Comparison of ENCODE assay signal across 22 cellular contexts in the genomic region with DNA sequence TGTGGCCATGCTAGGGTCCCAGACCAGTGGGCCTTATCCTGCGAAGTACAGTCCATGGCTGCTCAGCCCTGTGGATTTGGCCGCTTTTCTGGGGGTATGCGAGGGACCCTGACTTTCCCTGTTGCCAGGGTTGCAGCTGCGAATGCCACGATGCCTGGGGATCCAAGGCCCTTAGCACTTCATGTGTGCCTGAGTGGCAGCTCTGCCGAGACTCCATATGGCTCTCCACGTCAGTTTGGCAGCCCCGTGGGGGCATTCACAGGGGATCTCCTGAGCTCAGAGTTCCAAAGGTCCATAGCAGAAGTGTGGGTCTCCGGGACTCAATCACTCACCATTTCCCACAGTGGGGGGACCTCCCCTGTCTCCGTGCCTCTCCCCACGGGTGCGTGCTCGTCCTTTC.
DNase-seq lines count a peak whose midpoint lies in the region; ATAC-seq, FAIRE-seq and TF ChIP-seq lines count a peak whose summit lies in the region.
"Had no signal": no experiment of that assay in that cellular context is flagged by ENCODE, and none has a peak within 500 bp of the region (broad histone marks: within the 10 kb centered on the region; RNA-seq: fewer than 3 reads in every experiment).

No MANE protein-coding gene starts in this region.

- no TSS peak for BruUV-seq in HepG2 (replicated peaks; lab: Mats Ljungman, UMichigan)

- H3K27me3 ChIP-seq in HepG2 (ENCODE audit: control insufficient read depth in 1 of 2, insufficient read depth in 2 of 2, low read length in 2 of 2) (no peaks in the 10 kb centered on the region), right lobe of liver (no peaks in the 10 kb centered on the region), bronchial epithelial cell (ENCODE audit: control insufficient read depth, insufficient read depth, low read length) (no peaks in the 10 kb centered on the region), neuronal stem cell (ENCODE audit: control insufficient read depth in 3 of 3, insufficient read depth in 3 of 3, low read depth in 1 of 3, low read length in 3 of 3) (no peaks in the 10 kb centered on the region)
- H3K27me3 ChIP-seq: BLaER1 treated with 17β-estradiol and CSF1 and Interleukin-3, amounts not matched to agents 10 nM and 100 nM had no signal

- TF ChIP-seq RAD21 in HepG2 (CRISPR knock-in tag; IDR thresholded peaks at IDR 0.05): no peak

- no peak overlapping the region for H2BK120ac ChIP-seq in neuronal stem cell (ENCODE audit: low read depth, low read length)

- no peaks in the 10 kb centered on the region for H3K79me1 ChIP-seq in neuronal stem cell (ENCODE audit: low read depth, low read length)

- H3K4me1 ChIP-seq in HepG2 (ENCODE audit: insufficient read depth, low read length) (no peaks in the 10 kb centered on the region), right lobe of liver (no peaks in the 10 kb centered on the region), neuronal stem cell (ENCODE audit: control insufficient read depth in 2 of 2, insufficient read depth in 1 of 2, low read depth in 1 of 2, low read length in 2 of 2) (no peaks in the 10 kb centered on the region)
- H3K4me1 ChIP-seq: BLaER1 treated with 17β-estradiol and CSF1 and Interleukin-3, amounts not matched to agents 10 nM and 100 nM; Caco-2 had no signal

- H2BK15ac ChIP-seq in neuronal stem cell (ENCODE audit: low read length): no peak overlapping the region

- H2AK5ac ChIP-seq in neuronal stem cell (ENCODE audit: low read depth, low read length): peak overlapping the region; percentile 61

- H2BK5ac ChIP-seq in neuronal stem cell (ENCODE audit: low read length): peak overlapping the region; percentile 90

- H3K9me3 ChIP-seq in HepG2 (ENCODE audit: low read length) (peaks cover 6% of the 10 kb centered on the region), right lobe of liver (no peaks in the 10 kb centered on the region), neuronal stem cell (replicated peaks in 1 of 2; ENCODE audit: control insufficient read depth in 2 of 2, insufficient read depth in 1 of 2, low read depth in 1 of 2, low read length in 2 of 2) (peaks cover 0 to 3% of the 10 kb centered on the region in 2 donors)
- H3K9me3 ChIP-seq: BLaER1 treated with 17β-estradiol and CSF1 and Interleukin-3, amounts not matched to agents 10 nM and 100 nM; Caco-2 had no signal

- FAIRE-seq in HepG2 (lab: Jason Lieb, UNC): no peak
- peak; percentile 86 for FAIRE-seq in bronchial epithelial cell (lab: Jason Lieb, UNC)
- FAIRE-seq: A204.1, D721Med, G401.6, GM12891, GM19239 had no signal

- no peak overlapping the region for H4K91ac ChIP-seq in neuronal stem cell (ENCODE audit: low read depth, low read length, poor library complexity)

- no peak overlapping the region for H3K27ac ChIP-seq in HepG2 (ENCODE audit: extremely low read length, insufficient read depth, low read length)
- no peak overlapping the region for H3K27ac ChIP-seq in right lobe of liver
- H3K27ac ChIP-seq in neuronal stem cell (replicated peaks; ENCODE audit: low read length): no peak overlapping the region
- H3K27ac ChIP-seq: BLaER1 treated with 17β-estradiol and CSF1 and Interleukin-3, amounts not matched to agents 10 nM and 100 nM; C4-2B had no signal

- CTCF ChIA-PET in HepG2 (lab: Yijun Ruan, JAX; ENCODE audit: low intra/inter-chr PET ratio, low total read pairs): no interaction called here

- H3K9ac ChIP-seq in HepG2 (ENCODE audit: insufficient read depth, low read depth, low read length): no peak overlapping the region
- no peak overlapping the region for H3K9ac ChIP-seq in neuronal stem cell (ENCODE audit: low read depth, low read length, poor library complexity)
- H3K9ac ChIP-seq: BLaER1 treated with 17β-estradiol and CSF1 and Interleukin-3, amounts not matched to agents 10 nM and 100 nM had no signal

- DNase-seq in HepG2 (ENCODE audit: low spot score) (no peak), right lobe of liver (no peak), bronchial epithelial cell (ENCODE audit: low read depth) (no peak), neuronal stem cell (ENCODE audit: low spot score) (no peak), RPMI8226 (no peak), AG20443 (ENCODE audit: low spot score) (no peak)
- DNase-seq: 8988T; ACHN; AML-193; Caco-2; Calu3; CD4-positive, alpha-beta T cell; CD8-positive, alpha-beta T cell; DMS79 treated with DMSO at 0.1 percent for 48 hours; GF-D8 had no signal

- TF ChIP-seq CTCF in HepG2 (CRISPR knock-in tag; IDR thresholded peaks at IDR 0.05): no peak
- no peak for TF ChIP-seq CTCF in right lobe of liver (IDR thresholded peaks at IDR 0.05)
- no peak for TF ChIP-seq CTCF in bronchial epithelial cell (IDR thresholded peaks at IDR 0.05; ENCODE audit: insufficient read depth, low read length, severe bottlenecking)

- no peaks in the 10 kb centered on the region for H3K79me2 ChIP-seq in HepG2 (ENCODE audit: insufficient read depth, low read length)

- H4K20me1 ChIP-seq in HepG2 (ENCODE audit: insufficient read depth, low read length): no peaks in the 10 kb centered on the region
- H4K20me1 ChIP-seq: BLaER1 treated with 17β-estradiol and CSF1 and Interleukin-3, amounts not matched to agents 10 nM and 100 nM had no signal

- no peak overlapping the region for H4K8ac ChIP-seq in neuronal stem cell (ENCODE audit: low read depth, low read length)

- TF ChIP-seq EP300 in HepG2 (IDR thresholded peaks at IDR 0.05; ENCODE audit: low read depth in 2 of 2, low read length in 2 of 2): no peak
- no peak for TF ChIP-seq EP300 in HepG2 (CRISPR knock-in tag; IDR thresholded peaks at IDR 0.05; ENCODE audit: borderline replicate concordance)

- H3K4ac ChIP-seq in neuronal stem cell (ENCODE audit: low read length): no peak overlapping the region

- H3K4me2 ChIP-seq in HepG2 (ENCODE audit: low read depth, low read length) (no peak overlapping the region), neuronal stem cell (ENCODE audit: insufficient read depth, low read length, poor library complexity, severe bottlenecking) (no peak overlapping the region)
- H3K4me2 ChIP-seq: BLaER1 treated with 17β-estradiol and CSF1 and Interleukin-3, amounts not matched to agents 10 nM and 100 nM had no signal

- no peak overlapping the region for H3K23ac ChIP-seq in neuronal stem cell (ENCODE audit: low read depth, low read length, poor library complexity)

- intact Hi-C loops in HepG2 (cut with micrococcal nuclease; ENCODE audit: unreplicated experiment) (no loop called here), right lobe of liver (cut with DNase I) (no loop called here)

- H2AFZ ChIP-seq in HepG2 (ENCODE audit: low read length) (no peak overlapping the region), neuronal stem cell (ENCODE audit: low read length) (no peak overlapping the region)

- POLR2A ChIA-PET in HepG2 (lab: Yijun Ruan, JAX): no interaction called here

- peak overlapping the region; percentile 3 for H3K14ac ChIP-seq in neuronal stem cell (ENCODE audit: low read length)

- ATAC-seq in HepG2 (peak; percentile 22; the same call in 2 of the 3 replicates), right lobe of liver (no peak)
- ATAC-seq: CD8-positive, alpha-beta T cell had no signal

- H2BK12ac ChIP-seq in neuronal stem cell (ENCODE audit: low read length): no peak overlapping the region

- in situ Hi-C loops in HepG2 (cut with HindIII; ENCODE audit: extremely low pct_ligation_motif_present, low pct_unique_long_range_greater_than_20kb): no loop called here

- H3K36me3 ChIP-seq in HepG2 (replicated peaks in 1 of 2; ENCODE audit: control insufficient read depth in 1 of 2, insufficient read depth in 2 of 2, low read length in 2 of 2) (no peaks in the 10 kb centered on the region), right lobe of liver (no peaks in the 10 kb centered on the region), bronchial epithelial cell (ENCODE audit: control insufficient read depth, insufficient read depth, low read length) (no peaks in the 10 kb centered on the region), neuronal stem cell (replicated peaks in 1 of 2; ENCODE audit: control insufficient read depth in 2 of 2, insufficient read depth in 2 of 2, low read length in 2 of 2) (no peaks in the 10 kb centered on the region)
- H3K36me3 ChIP-seq: BLaER1 treated with 17β-estradiol and CSF1 and Interleukin-3, amounts not matched to agents 10 nM and 100 nM had no signal

- H3K18ac ChIP-seq in neuronal stem cell (ENCODE audit: low read length): peak overlapping the region; percentile 71

- H3K4me3 ChIP-seq in HepG2 (replicated peaks in 1 of 3; ENCODE audit: insufficient read depth in 1 of 3, low read depth in 2 of 3, low read length in 3 of 3): no peak overlapping the region
- H3K4me3 ChIP-seq in right lobe of liver: no peak overlapping the region
- H3K4me3 ChIP-seq in bronchial epithelial cell (ENCODE audit: low read depth, low read length): no peak overlapping the region
- no peak overlapping the region for H3K4me3 ChIP-seq in neuronal stem cell (ENCODE audit: low read length in 2 of 2)
- H3K4me3 ChIP-seq: BLaER1 treated with 17β-estradiol and CSF1 and Interleukin-3, amounts not matched to agents 10 nM and 100 nM had no signal

- no peak for TF ChIP-seq POLR2A in HepG2 (IDR thresholded peaks at IDR 0.05; ENCODE audit: insufficient read depth in 1 of 2, low read depth in 2 of 2, low read length in 2 of 2)
- TF ChIP-seq POLR2A in right lobe of liver (IDR thresholded peaks at IDR 0.05): no peak

- 11% methylated on average over 10 of the region's 13 CpGs for WGBS in HepG2 (ENCODE audit: low lambda C conversion rate)
- WGBS in right lobe of liver (ENCODE audit: insufficient coverage, low coverage, low lambda C conversion rate, missing lambda C conversion rate): 40% methylated on average over 2 of the region's 13 CpGs
- no CpG with 5 or more reads among the region's 13 CpGs for WGBS in neuronal stem cell (ENCODE audit: extremely low coverage in 2 of 2, insufficient read length in 2 of 2, insufficient replicate concordance in 1 of 2), 2 donors

TF ChIP-seq in HepG2, 621 proteins besides CTCF, POLR2A, EP300 and RAD21 (continues in another document):
- no peak for TF ChIP-seq ZNF562 (CRISPR knock-in tag; IDR thresholded peaks at IDR 0.05; ENCODE audit: borderline replicate concordance)
- TF ChIP-seq ZNF569 (CRISPR knock-in tag; IDR thresholded peaks at IDR 0.05; ENCODE audit: borderline replicate concordance): no peak
- TF ChIP-seq, protein P1, sequence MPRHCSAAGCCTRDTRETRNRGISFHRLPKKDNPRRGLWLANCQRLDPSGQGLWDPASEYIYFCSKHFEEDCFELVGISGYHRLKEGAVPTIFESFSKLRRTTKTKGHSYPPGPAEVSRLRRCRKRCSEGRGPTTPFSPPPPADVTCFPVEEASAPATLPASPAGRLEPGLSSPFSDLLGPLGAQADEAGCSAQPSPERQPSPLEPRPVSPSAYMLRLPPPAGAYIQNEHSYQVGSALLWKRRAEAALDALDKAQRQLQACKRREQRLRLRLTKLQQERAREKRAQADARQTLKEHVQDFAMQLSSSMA (CRISPR knock-in tag; IDR thresholded peaks at IDR 0.05): no peak
- no peak for TF ChIP-seq SRSF1 (optimal IDR thresholded peaks at IDR 0.05; ENCODE audit: low read depth, low read length)
